Comparison of ENCODE assay signal across 8 cellular contexts in genomic region chr4:99894998-99895397, GRCh38. TPM values are rescaled to one million over a fixed set of nuclear protein-coding genes. Genes with fewer than 3 reads are reported as not detected.
DNase-seq lines count a peak whose midpoint lies in the region; ATAC-seq and TF ChIP-seq lines count a peak whose summit lies in the region.

No MANE protein-coding gene starts in this region.

- H3K9me3 ChIP-seq in OCI-LY7 (ENCODE audit: low read length) = no peaks in the 10 kb centered on the region
- H3K9me3 ChIP-seq in neutrophil = no peaks in the 10 kb centered on the region

- no peaks in the 10 kb centered on the region for H3K9me2 ChIP-seq in OCI-LY7 (ENCODE audit: insufficient read depth, low read length)

- TF ChIP-seq CTCF in CD14-positive monocyte (IDR thresholded peaks at IDR 0.05) (no peak), OCI-LY7 (conservative IDR thresholded peaks at IDR 0.05; ENCODE audit: low read length) (no peak), endothelial cell (IDR thresholded peaks at IDR 0.05; ENCODE audit: unreplicated experiment) (no peak), neutrophil (IDR thresholded peaks at IDR 0.05) (no peak), GM10266 (IDR thresholded peaks at IDR 0.05; ENCODE audit: control insufficient read depth, insufficient read depth, low read depth, missing control alignments) (no peak)

- DNase-seq in CD14-positive monocyte (ENCODE audit: low spot score) = no peak
- DNase-seq in OCI-LY7 (ENCODE audit: low spot score) = no peak
- DNase-seq in endothelial cell (ENCODE audit: low spot score) = no peak
- no peak for DNase-seq in foreskin melanocyte
- no peak for DNase-seq in GM10266 (ENCODE audit: extremely low spot score)

- H3K27me3 ChIP-seq in neutrophil = no peaks in the 10 kb centered on the region

- CTCF ChIA-PET in OCI-LY7 (lab: Charles Lee; ENCODE audit: unreplicated experiment) = interaction anchor here (2.0 kb wide), 1 partner anchor 49 kb away, joined by 9 read pairs; no protein-coding TSS in a partner anchor

- H3K4me3 ChIP-seq in OCI-LY7 (ENCODE audit: low read depth, low read length, poor library complexity, severe bottlenecking) (peak overlapping the region; percentile 63), neutrophil (ENCODE audit: low read depth in 1 of 2, low read length in 1 of 2) (peak overlapping the region; percentile 80)

- H3K36me3 Mint-ChIP-seq in CD14-positive monocyte (peaks cover 15 to 19% of the 10 kb centered on the region in 2 donors), endothelial cell (ENCODE audit: low read depth, unreplicated experiment) (peaks cover 5% of the 10 kb centered on the region)

- H3K4me2 ChIP-seq in OCI-LY7 (ENCODE audit: low read length) = peak overlapping the region; percentile 79

- H3K4me1 ChIP-seq in OCI-LY7 (ENCODE audit: insufficient read depth, low read length, poor library complexity, severe bottlenecking) (peaks cover 8% of the 10 kb centered on the region), neutrophil (ENCODE audit: control insufficient read depth in 1 of 2, insufficient read depth in 1 of 2, low read depth in 1 of 2, low read length in 1 of 2) (peaks cover 26 to 40% of the 10 kb centered on the region in 2 experiments)

- POLR2A ChIA-PET in OCI-LY7 (lab: Charles Lee) = interaction anchor here (0.9 to 1.8 kb wide), 5 partner anchors 33 to 331 kb away, joined by 3 to 12 read pairs (median 4); partner anchors contain the start of genes DAPP1 and TRMT10A

- H3K27me3 Mint-ChIP-seq in CD14-positive monocyte (ENCODE audit: low read depth in 3 of 3) = no peaks in the 10 kb centered on the region
- peaks cover 11% of the 10 kb centered on the region for H3K27me3 Mint-ChIP-seq in endothelial cell (ENCODE audit: unreplicated experiment)

- no peak for ATAC-seq in HG02571 (IDR thresholded peaks at IDR 0.05; ENCODE audit: unreplicated experiment)
- ATAC-seq in HG03175 (IDR thresholded peaks at IDR 0.05; ENCODE audit: unreplicated experiment) = no peak

- H3K4me1 Mint-ChIP-seq in CD14-positive monocyte (peaks cover 25% of the 10 kb centered on the region), endothelial cell (ENCODE audit: unreplicated experiment) (peaks cover 10% of the 10 kb centered on the region)

- H3K36me3 ChIP-seq in OCI-LY7 (ENCODE audit: insufficient read depth, low read length) (peaks cover 19% of the 10 kb centered on the region; the same call in 1 of the 2 replicates), neutrophil (peaks cover 10% of the 10 kb centered on the region)

- peak overlapping the region; percentile 62 for H2AFZ ChIP-seq in OCI-LY7 (ENCODE audit: low read length)

- no peaks in the 10 kb centered on the region for H3K9me3 Mint-ChIP-seq in CD14-positive monocyte
- H3K9me3 Mint-ChIP-seq in endothelial cell (ENCODE audit: unreplicated experiment) = no peaks in the 10 kb centered on the region

- intact Hi-C loops in CD14-positive monocyte (cut with micrococcal nuclease) (loop anchor here (5.0 kb wide), 3 partner anchors 38 to 333 kb away; partner anchors contain the start of genes DNAJB14 (in 2 of the 2) and TRMT10A (in 2 of the 2)), OCI-LY7 (cut with micrococcal nuclease; ENCODE audit: unreplicated experiment) (loop anchor here (1.0 kb wide), 1 partner anchor 51 kb away; the partner anchor contains the start of gene DNAJB14)

- H3K27ac Mint-ChIP-seq in CD14-positive monocyte (peak overlapping the region; percentile 88 to 98 (median 90)), endothelial cell (ENCODE audit: unreplicated experiment) (peak overlapping the region; percentile 85)

- no TSS peak for BruUV-seq in OCI-LY7 (replicated peaks; lab: Mats Ljungman, UMichigan)

- H4K20me1 ChIP-seq in OCI-LY7 (ENCODE audit: insufficient read depth, low read length) = no peaks in the 10 kb centered on the region

- peaks cover 33% of the 10 kb centered on the region for H3K79me2 ChIP-seq in OCI-LY7 (ENCODE audit: insufficient read depth, low read depth, low read length)

- H3K4me3 Mint-ChIP-seq in CD14-positive monocyte = peak overlapping the region in 1 of 2 donors; percentile 88
- H3K4me3 Mint-ChIP-seq in endothelial cell (ENCODE audit: unreplicated experiment) = no peak overlapping the region

- H3K27ac ChIP-seq in OCI-LY7 (ENCODE audit: low read depth, low read length, poor library complexity, severe bottlenecking) = peak overlapping the region; percentile 57
- peak overlapping the region; percentile 98 for H3K27ac ChIP-seq in neutrophil

RNA-seq across cellular contexts. Expression of gene LAMTOR3, which starts 0.8 kb away (rescaled TPM):
- 10 to 100 TPM; 62.5 to 83.3 TPM for polyA plus RNA-seq in CD14-positive monocyte
- 11.9 and 18.5 TPM in 2 replicates for total RNA-seq in OCI-LY7 (2014; rRNA removed; shearing (Covaris generic))
- total RNA-seq in OCI-LY7 (2022) (22.8 and 27.3 TPM in 2 replicates), endothelial cell (ENCODE audit: unreplicated experiment) (41.8 TPM)

RNA-seq across cellular contexts. Expression of gene DNAJB14, which starts 51.4 kb away (rescaled TPM):
- polyA plus RNA-seq in CD14-positive monocyte = 10 to 100 TPM; 21.4 TPM
- 13.3 and 29.1 TPM in 2 replicates for total RNA-seq in OCI-LY7 (2014; rRNA removed; shearing (Covaris generic))
- 38.1 and 44.9 TPM in 2 replicates for total RNA-seq in OCI-LY7 (2022)
- total RNA-seq in endothelial cell (ENCODE audit: unreplicated experiment) = 55.2 TPM

RNA-seq across cellular contexts. Expression of gene H2AZ1, which starts 55.1 kb away (rescaled TPM):
- polyA plus RNA-seq in CD14-positive monocyte = 100 to 1,000 TPM; 416 to 450 TPM
- 1,106 and 1,171 TPM in 2 replicates for total RNA-seq in OCI-LY7 (2014; rRNA removed; shearing (Covaris generic))
- total RNA-seq in OCI-LY7 (2022) (1,038 and 1,147 TPM in 2 replicates), endothelial cell (ENCODE audit: unreplicated experiment) (318 TPM)
